19 cellular contexts compared by ENCODE assay signal in the genomic region with DNA sequence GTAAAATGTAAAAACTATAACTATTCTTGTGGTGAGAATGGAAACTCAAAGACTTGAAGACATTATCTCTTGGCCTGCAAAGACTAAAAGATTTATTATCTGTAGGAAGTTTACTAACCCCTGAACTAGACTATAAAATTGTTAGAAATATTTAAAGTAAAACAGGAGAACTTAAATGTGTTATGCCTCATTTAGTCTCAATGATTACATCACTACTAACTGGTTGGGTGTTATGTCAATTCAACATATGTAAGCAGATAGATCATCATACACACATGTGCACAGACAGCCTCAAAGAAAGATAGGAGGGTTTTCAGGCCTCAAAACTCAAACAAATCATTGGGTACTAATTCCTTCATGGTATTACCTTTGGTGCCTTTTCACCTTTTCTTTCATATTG. TPM values are rescaled to one million over a fixed set of nuclear protein-coding genes. Genes with fewer than 3 reads are reported as not detected.
DNase-seq lines count a peak whose midpoint lies in the region; ATAC-seq, FAIRE-seq and TF ChIP-seq lines count a peak whose summit lies in the region.
"Had no signal": no experiment of that assay in that cellular context is flagged by ENCODE, and none has a peak within 500 bp of the region (broad histone marks: within the 10 kb centered on the region; RNA-seq: fewer than 3 reads in every experiment).

No MANE protein-coding gene starts in this region.

- peaks cover 6% of the 10 kb centered on the region for H3K4me1 ChIP-seq in OCI-LY1 (ENCODE audit: insufficient read depth, low read length, severe bottlenecking)

- H3K4me1 Mint-ChIP-seq in activated naive CD4-positive, alpha-beta T cell treated with anti-CD3 and anti-CD28 coated beads, Interleukin-2, amount 50 U/mL, for 24 hours, result peaks cover 42% of the 10 kb centered on the region
- H3K4me1 Mint-ChIP-seq in activated naive CD8-positive, alpha-beta T cell treated with anti-CD3 and anti-CD28 coated beads, Interleukin-2, amount 50 U/mL, for 24 hours, result peaks cover 30% of the 10 kb centered on the region

- no peak overlapping the region for H2AFZ ChIP-seq in OCI-LY1 (ENCODE audit: low read length)
- H2AFZ ChIP-seq: GM23248 had no signal

- H3K27me3 Mint-ChIP-seq in activated naive CD4-positive, alpha-beta T cell treated with anti-CD3 and anti-CD28 coated beads, Interleukin-2, amount 50 U/mL, for 24 hours, result no peaks in the 10 kb centered on the region
- no peaks in the 10 kb centered on the region for H3K27me3 Mint-ChIP-seq in activated naive CD8-positive, alpha-beta T cell treated with anti-CD3 and anti-CD28 coated beads, Interleukin-2, amount 50 U/mL, for 24 hours

- FAIRE-seq in GM12891 (lab: Jason Lieb, UNC), result peak; percentile 16
- FAIRE-seq: D721Med, G401.6, GM19239, H1 had no signal

- no peaks in the 10 kb centered on the region for H3K9me2 ChIP-seq in OCI-LY1 (ENCODE audit: low read depth, low read length)

- H3K27ac Mint-ChIP-seq in activated naive CD4-positive, alpha-beta T cell treated with anti-CD3 and anti-CD28 coated beads, Interleukin-2, amount 50 U/mL, for 24 hours, result peak overlapping the region; percentile 30
- no peak overlapping the region for H3K27ac Mint-ChIP-seq in activated naive CD8-positive, alpha-beta T cell treated with anti-CD3 and anti-CD28 coated beads, Interleukin-2, amount 50 U/mL, for 24 hours

- no peaks in the 10 kb centered on the region for H3K9me3 Mint-ChIP-seq in activated naive CD4-positive, alpha-beta T cell treated with anti-CD3 and anti-CD28 coated beads, Interleukin-2, amount 50 U/mL, for 24 hours
- H3K9me3 Mint-ChIP-seq in activated naive CD8-positive, alpha-beta T cell treated with anti-CD3 and anti-CD28 coated beads, Interleukin-2, amount 50 U/mL, for 24 hours, result no peaks in the 10 kb centered on the region
- H3K9me3 Mint-ChIP-seq: CD8-positive, alpha-beta memory T cell had no signal

- no peak for TF ChIP-seq POLR2A in GM12891 (IDR thresholded peaks at IDR 0.05; ENCODE audit: low read depth, low read length)

- DNase-seq in activated naive CD4-positive, alpha-beta T cell treated with Interleukin-2 at 50 U/mL for 16 hours, result no peak
- DNase-seq in GM12891 (ENCODE audit: insufficient read length, low spot score), result no peak
- no peak for DNase-seq in HCEC 1CT
- DNase-seq in NCI-H146 treated with DMSO at 0.1 percent for 48 hours (lab: John Stamatoyannopoulos, UW; ENCODE audit: unreplicated experiment), result no peak
- no peak for DNase-seq in activated naive CD8-positive, alpha-beta T cell treated with anti-CD3 and anti-CD28 coated beads, Interleukin-2, amount 50 U/mL, for 24 hours
- DNase-seq: C1 segment of cervical spinal cord; CD8-positive, alpha-beta memory T cell; DMS 273 treated with DMSO at 0.1 percent for 48 hours; DMS79; GM23248; H7 had no signal

- H4K20me1 ChIP-seq in OCI-LY1 (ENCODE audit: insufficient read depth, low read length), result no peaks in the 10 kb centered on the region

- H3K4me3 Mint-ChIP-seq in activated naive CD4-positive, alpha-beta T cell treated with anti-CD3 and anti-CD28 coated beads, Interleukin-2, amount 50 U/mL, for 24 hours, result no peak overlapping the region
- H3K4me3 Mint-ChIP-seq in activated naive CD8-positive, alpha-beta T cell treated with anti-CD3 and anti-CD28 coated beads, Interleukin-2, amount 50 U/mL, for 24 hours, result no peak overlapping the region

- no peak overlapping the region for H3K9ac ChIP-seq in OCI-LY1 (ENCODE audit: low read length)
- H3K9ac ChIP-seq: GM23248 had no signal

- H3K36me3 ChIP-seq in OCI-LY1 (ENCODE audit: insufficient read depth, low read length), result peaks cover 34% of the 10 kb centered on the region

- H3F3A ChIP-seq in OCI-LY1 (ENCODE audit: insufficient read depth, low read length), result no peaks in the 10 kb centered on the region

- H3K4me2 ChIP-seq in OCI-LY1 (ENCODE audit: low read length), result no peak overlapping the region

- no peaks in the 10 kb centered on the region for H3K9me3 ChIP-seq in OCI-LY1 (ENCODE audit: low read length)

- no peaks in the 10 kb centered on the region for H3K79me2 ChIP-seq in OCI-LY1 (ENCODE audit: insufficient read depth, low read length)

- H3K27me3 ChIP-seq in OCI-LY1 (ENCODE audit: insufficient read depth, low read length), result no peaks in the 10 kb centered on the region

- no peak overlapping the region for H3K4me3 ChIP-seq in OCI-LY1 (ENCODE audit: low read depth, low read length, poor library complexity, severe bottlenecking)
- H3K4me3 ChIP-seq: GM23248 had no signal

- peaks cover 19% of the 10 kb centered on the region for H3K36me3 Mint-ChIP-seq in activated naive CD4-positive, alpha-beta T cell treated with anti-CD3 and anti-CD28 coated beads, Interleukin-2, amount 50 U/mL, for 24 hours
- H3K36me3 Mint-ChIP-seq in activated naive CD8-positive, alpha-beta T cell treated with anti-CD3 and anti-CD28 coated beads, Interleukin-2, amount 50 U/mL, for 24 hours (ENCODE audit: low read depth), result peaks cover 26% of the 10 kb centered on the region

- ATAC-seq in activated naive CD8-positive, alpha-beta T cell treated with anti-CD3 and anti-CD28 coated beads, Interleukin-2, amount 50 U/mL, for 24 hours, result no peak
- ATAC-seq: HCT116 had no signal

- peak overlapping the region; percentile 12 for H3K27ac ChIP-seq in OCI-LY1 (ENCODE audit: low read depth, low read length, poor library complexity, severe bottlenecking)
- H3K27ac ChIP-seq: GM23248 had no signal

- TF ChIP-seq CTCF in OCI-LY1 (IDR thresholded peaks at IDR 0.05; ENCODE audit: low read length), result no peak

TF ChIP-seq in GM12891, 5 proteins besides CTCF, POLR2A, EP300 and RAD21:
- TF ChIP-seq PAX5 (IDR thresholded peaks at IDR 0.05; ENCODE audit: insufficient read depth, low read length, severe bottlenecking) (no peak), POU2F2 (IDR thresholded peaks at IDR 0.05; ENCODE audit: low read depth, low read length) (no peak), POLR2AphosphoS5 (IDR thresholded peaks at IDR 0.05; ENCODE audit: low read depth, low read length) (no peak), TAF1 (IDR thresholded peaks at IDR 0.05; ENCODE audit: low read depth, low read length) (no peak), SPI1 (IDR thresholded peaks at IDR 0.05; ENCODE audit: low read depth, low read length) (no peak)

RNA-seq across cellular contexts. Expression of a gene that starts 7.6 kb away (rescaled TPM):
- 120 TPM for polyA plus RNA-seq in GM12891 (2012; ENCODE audit: low read depth, missing spikeins)

RNA-seq across cellular contexts. Expression of a gene that starts 8.4 kb away (rescaled TPM):
- not detected for polyA plus RNA-seq in GM12891 (2012; ENCODE audit: low read depth, missing spikeins)
- polyA plus RNA-seq: BJ; CD8-positive, alpha-beta memory T cell had no signal
